ENCODE assay signal across 8 cellular contexts in genomic region chr5:165882099-165882498, GRCh38.
"Had no signal": no experiment of that assay in that cellular context is flagged by ENCODE, and none has a peak within 500 bp of the region (broad histone marks: within the 10 kb centered on the region; RNA-seq: fewer than 3 reads in every experiment).

No MANE protein-coding gene starts in this region.

- H3K4me3 ChIP-seq: GM12878 had no signal

- FAIRE-seq: G401.6, GM12878, GM12891, GM12892, GM18507, GM19239 had no signal

- DNase-seq: GDM1, GF-D8 had no signal
